8 cellular contexts compared by ENCODE assay signal in genomic region chr5:52725065-52725746, GRCh38.
A peak's percentile ranks its signal among the peaks of the same experiment; 100 is the strongest.
DNase-seq lines count a peak whose midpoint lies in the region; ATAC-seq, FAIRE-seq and TF ChIP-seq lines count a peak whose summit lies in the region.

No MANE protein-coding gene starts in this region.

- peaks cover 9% of the 10 kb centered on the region for H3K36me3 Mint-ChIP-seq in activated naive CD8-positive, alpha-beta T cell treated with anti-CD3 and anti-CD28 coated beads for 36 hours

- H3K4me3 Mint-ChIP-seq in activated naive CD8-positive, alpha-beta T cell treated with anti-CD3 and anti-CD28 coated beads for 36 hours, result peak overlapping the region; percentile 5

- H3K4me3 ChIP-seq in neutrophil (ENCODE audit: low read depth in 1 of 2, low read length in 1 of 2), result no peak overlapping the region

- H3K4me1 ChIP-seq in neutrophil (ENCODE audit: control insufficient read depth in 1 of 2, insufficient read depth in 1 of 2, low read depth in 1 of 2, low read length in 1 of 2), result peaks cover 13 to 24% of the 10 kb centered on the region in 2 experiments

- DNase-seq in NOMO-1 (lab: John Stamatoyannopoulos, UW; ENCODE audit: unreplicated experiment in 2 of 2), result peak; percentile 53 to 84
- no peak for DNase-seq in activated naive CD8-positive, alpha-beta T cell treated with anti-CD3 and anti-CD28 coated beads for 36 hours
- no peak for DNase-seq in ACHN
- no peak for DNase-seq in Ammon's horn (ENCODE audit: low spot score)
- DNase-seq in frontal cortex (ENCODE audit: low spot score in 2 of 2), result no peak

- no peaks in the 10 kb centered on the region for H3K27me3 Mint-ChIP-seq in activated naive CD8-positive, alpha-beta T cell treated with anti-CD3 and anti-CD28 coated beads for 36 hours

- H3K4me1 Mint-ChIP-seq in activated naive CD8-positive, alpha-beta T cell treated with anti-CD3 and anti-CD28 coated beads for 36 hours, result peaks cover 42% of the 10 kb centered on the region

- TF ChIP-seq CTCF in neutrophil (IDR thresholded peaks at IDR 0.05), result no peak

- H3K36me3 ChIP-seq in neutrophil, result no peaks in the 10 kb centered on the region

- in situ Hi-C loops in ACHN (cut with HindIII; ENCODE audit: low pct_ligation_motif_present, low pct_unique_long_range_greater_than_20kb, low sequenced_read_pairs), result no loop called here

- peak overlapping the region; percentile 22 for H3K27ac ChIP-seq in neutrophil

- H3K27me3 ChIP-seq in neutrophil, result no peaks in the 10 kb centered on the region

- peak overlapping the region; percentile 67 for H3K27ac Mint-ChIP-seq in activated naive CD8-positive, alpha-beta T cell treated with anti-CD3 and anti-CD28 coated beads for 36 hours

- peak; percentile 85 for ATAC-seq in GM18498 (IDR thresholded peaks at IDR 0.05; ENCODE audit: unreplicated experiment)
- peak; percentile 80 for ATAC-seq in HG02759 (IDR thresholded peaks at IDR 0.05; ENCODE audit: unreplicated experiment)

- no peaks in the 10 kb centered on the region for H3K9me3 ChIP-seq in neutrophil

- H3K9me3 Mint-ChIP-seq in activated naive CD8-positive, alpha-beta T cell treated with anti-CD3 and anti-CD28 coated beads for 36 hours, result peaks cover 14% of the 10 kb centered on the region

- FAIRE-seq in frontal cortex (lab: Jason Lieb, UNC), result no peak

Comparison
In these comparisons a context has a peak if more than half of its experiments do, and no peak if none do; other contexts are left out.
1. DNase-seq: peak in NOMO-1 (2 of 2); none in activated naive CD8-positive, alpha-beta T cell treated with anti-CD3 and anti-CD28 coated beads for 36 hours (single experiment), ACHN (single experiment), Ammon's horn (single experiment) and frontal cortex (0 of 2).